13 cellular contexts compared by ENCODE assay signal in the genomic region with DNA sequence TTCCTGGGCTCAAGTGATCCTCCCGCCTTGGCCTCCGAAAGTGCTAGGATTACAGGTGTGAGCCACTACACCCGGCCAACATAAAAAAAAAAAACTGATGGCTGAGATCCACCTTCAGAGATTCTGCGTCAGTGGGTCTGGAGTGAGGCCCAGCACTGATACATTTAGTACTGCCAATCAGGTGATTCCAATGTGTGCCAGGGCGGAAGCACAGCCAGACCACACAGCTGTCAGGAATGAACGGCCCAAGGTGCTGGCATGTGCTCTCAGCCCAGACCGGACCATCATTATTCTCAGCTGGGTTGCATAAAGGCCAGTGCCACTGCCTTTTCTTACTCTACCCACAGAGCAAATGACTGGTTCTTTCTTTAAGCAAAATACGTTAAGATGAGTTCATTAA. TPM values are rescaled to one million over a fixed set of nuclear protein-coding genes. Genes with fewer than 3 reads are reported as not detected.
DNase-seq lines count a peak whose midpoint lies in the region; ATAC-seq and TF ChIP-seq lines count a peak whose summit lies in the region.
"Had no signal": no experiment of that assay in that cellular context is flagged by ENCODE, and none has a peak within 500 bp of the region (broad histone marks: within the 10 kb centered on the region; RNA-seq: fewer than 3 reads in every experiment).

No MANE protein-coding gene starts in this region.

- no peaks in the 10 kb centered on the region for H3K4me1 ChIP-seq in mucosa of descending colon (ENCODE audit: low read depth)
- no peaks in the 10 kb centered on the region for H3K4me1 ChIP-seq in upper lobe of right lung

- no peak overlapping the region for H3K4me3 ChIP-seq in fibroblast of mammary gland (ENCODE audit: control insufficient read depth, low read depth, low read length)
- no peak overlapping the region for H3K4me3 ChIP-seq in mucosa of descending colon
- no peak overlapping the region for H3K4me3 ChIP-seq in upper lobe of right lung

- no peaks in the 10 kb centered on the region for H3K9me3 ChIP-seq in mucosa of descending colon
- H3K9me3 ChIP-seq in upper lobe of right lung = no peaks in the 10 kb centered on the region

- H3K27me3 ChIP-seq in upper lobe of right lung = no peaks in the 10 kb centered on the region
- H3K27me3 ChIP-seq: dorsolateral prefrontal cortex had no signal

- H3K36me3 ChIP-seq in mucosa of descending colon (ENCODE audit: low read depth) (no peaks in the 10 kb centered on the region), upper lobe of right lung (no peaks in the 10 kb centered on the region)

- ATAC-seq in mucosa of descending colon (peak; percentile 83), upper lobe of right lung (peak; percentile 45), GM18873 (IDR thresholded peaks at IDR 0.05; ENCODE audit: low FRiP score, unreplicated experiment) (no peak)
- no peak for ATAC-seq in stimulated activated naive CD8-positive, alpha-beta T cell treated with anti-CD3 and anti-CD28 coated beads, Interleukin-15, Interleukin-2, amounts not matched to agents 100 U/mL and 50 U/mL, for 24 hours

- DNase-seq in NCI-H2171 treated with DMSO at 0.1 percent for 48 hours (lab: John Stamatoyannopoulos, UW) = peak; percentile 21
- no peak for DNase-seq in NCI-H2171 (lab: John Stamatoyannopoulos, UW)
- peak; percentile 73 for DNase-seq in fibroblast of mammary gland (ENCODE audit: low read depth)
- DNase-seq in mucosa of descending colon = peak; percentile 56 to 71 (median 63)
- no peak for DNase-seq in upper lobe of right lung
- DNase-seq in stimulated activated naive CD8-positive, alpha-beta T cell treated with anti-CD3 and anti-CD28 coated beads, Interleukin-15, Interleukin-2, amounts not matched to agents 100 U/mL and 50 U/mL, for 24 hours = no peak
- no peak for DNase-seq in NCI-H446 (lab: John Stamatoyannopoulos, UW)
- DNase-seq: activated B cell treated with CpG ODN at 0.5 μM for 24 hours, GF-D8, NCI-H1105 had no signal

- H3K27ac ChIP-seq in upper lobe of right lung = no peak overlapping the region

- intact Hi-C loops in mucosa of descending colon (cut with DNase I, micrococcal nuclease) (no loop called here), upper lobe of right lung (cut with DNase I) (no loop called here)

- no peak for TF ChIP-seq CTCF in fibroblast of mammary gland (conservative IDR thresholded peaks at IDR 0.05; ENCODE audit: control insufficient read depth, insufficient read depth, low read depth, low read length)
- TF ChIP-seq CTCF in mucosa of descending colon (IDR thresholded peaks at IDR 0.05) = no peak
- TF ChIP-seq CTCF in upper lobe of right lung (IDR thresholded peaks at IDR 0.05) = no peak

RNA-seq across cellular contexts. Expression of gene BCO1, which starts 1.2 kb away (rescaled TPM):
- 1 to 10 TPM; 2.2 to 6.5 (median 4.5) TPM for total RNA-seq in mucosa of descending colon
- 0.75 TPM for total RNA-seq in upper lobe of right lung
- total RNA-seq: activated B cell treated with CpG ODN at 0.5 μM for 24 hours, RPMI7951 had no signal

Comparison
In these comparisons a context has a peak if more than half of its experiments do, and no peak if none do; other contexts are left out.
1. DNase-seq: peak in NCI-H2171 treated with DMSO at 0.1 percent for 48 hours (single experiment), fibroblast of mammary gland (single experiment) and mucosa of descending colon (3 of 3); none in NCI-H2171 (single experiment), upper lobe of right lung (single experiment), stimulated activated naive CD8-positive, alpha-beta T cell treated with anti-CD3 and anti-CD28 coated beads, Interleukin-15, Interleukin-2, amounts not matched to agents 100 U/mL and 50 U/mL, for 24 hours (single experiment) and NCI-H446 (0 of 2).
2. ATAC-seq: peak in mucosa of descending colon (single experiment) and upper lobe of right lung (single experiment); none in GM18873 (single experiment) and stimulated activated naive CD8-positive, alpha-beta T cell treated with anti-CD3 and anti-CD28 coated beads, Interleukin-15, Interleukin-2, amounts not matched to agents 100 U/mL and 50 U/mL, for 24 hours (single experiment).